Comparison of ENCODE assay signal across 20 cellular contexts in genomic region chr7:53877688-53878087, GRCh38.
"Had no signal": no experiment of that assay in that cellular context is flagged by ENCODE, and none has a peak within 500 bp of the region (broad histone marks: within the 10 kb centered on the region; RNA-seq: fewer than 3 reads in every experiment).

No MANE protein-coding gene starts in this region.

- H3K9me2 ChIP-seq: SK-N-SH had no signal

- DNase-seq: KBM-7, NCI-H1092, NCI-H1105 treated with DMSO at 0.1 percent for 48 hours, NCI-H1417 treated with DMSO at 0.1 percent for 48 hours, NCI-H146, NCI-H187, NCI-H2029, NCI-H2081 treated with DMSO at 0.1 percent for 48 hours, NCI-H2171, NCI-H226, NCI-H446, NCI-H510A, NCI-H524 treated with DMSO at 0.1 percent for 48 hours, NCI-H69, NCI-H774, SHP77, SK-N-SH, SW 1271, T-cell had no signal

- H3K4me2 ChIP-seq: SK-N-SH had no signal

- H3K27ac ChIP-seq: RWPE1 had no signal
